In the genomic region with DNA sequence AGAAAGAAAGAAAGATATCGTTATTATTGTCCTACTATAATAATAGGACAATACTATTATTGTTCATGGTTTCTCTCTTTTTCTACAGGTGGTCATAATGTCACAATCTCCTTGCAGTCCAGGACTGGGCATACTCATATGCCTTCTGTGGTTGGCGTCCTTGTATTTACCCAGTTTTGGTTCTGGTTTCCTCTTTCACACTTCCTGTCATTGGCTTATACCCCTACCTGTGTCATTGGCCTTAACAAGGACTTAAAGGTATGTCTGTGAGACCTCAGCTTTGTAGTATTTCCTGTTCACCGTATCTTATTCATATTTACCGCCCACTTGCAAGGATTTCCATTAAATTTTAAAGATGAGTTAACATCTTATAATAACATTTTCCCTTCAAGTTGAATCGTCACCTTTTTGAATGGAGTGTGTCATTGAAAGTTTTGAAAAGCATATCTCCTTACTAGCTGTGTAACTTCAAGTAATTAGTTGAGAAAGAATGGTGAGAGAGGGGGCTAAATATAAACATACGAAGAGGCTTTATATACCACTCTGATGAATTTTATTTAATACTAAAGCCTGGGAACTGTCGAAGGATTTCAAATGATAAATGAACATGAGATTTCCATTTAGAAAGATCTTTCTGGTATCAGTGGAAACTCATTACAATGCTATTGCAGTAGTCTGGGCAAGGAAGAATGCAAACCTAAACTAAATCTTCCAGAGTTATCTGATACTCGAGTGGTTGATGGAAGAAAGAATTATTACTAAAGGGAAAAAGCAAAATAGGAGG, we compare ENCODE assay signal across 11 cellular contexts. TPM values are rescaled to one million over a fixed set of nuclear protein-coding genes. Genes with fewer than 3 reads are reported as not detected.
DNase-seq lines count a peak whose midpoint lies in the region; ATAC-seq, FAIRE-seq and TF ChIP-seq lines count a peak whose summit lies in the region.
"Had no signal": no experiment of that assay in that cellular context is flagged by ENCODE, and none has a peak within 500 bp of the region (broad histone marks: within the 10 kb centered on the region; RNA-seq: fewer than 3 reads in every experiment).

No MANE protein-coding gene starts in this region.

- DNase-seq in Calu3 (no peak), ascending aorta (ENCODE audit: low spot score in 2 of 2) (no peak), trophoblast cell (no peak), pancreas (no peak), NCI-H2171 (lab: John Stamatoyannopoulos, UW) (no peak), cortex of kidney (lab: John Stamatoyannopoulos, UW) (no peak)
- DNase-seq: DND-41 had no signal

- H3K9me3 ChIP-seq in ascending aorta (no peaks in the 10 kb centered on the region), trophoblast cell (ENCODE audit: insufficient read depth, low read depth, low read length) (no peaks in the 10 kb centered on the region), pancreas (no peaks in the 10 kb centered on the region)

- CTCF ChIA-PET in Calu3 (lab: Charles Lee): no interaction called here

- H3K4me2 ChIP-seq in trophoblast cell (ENCODE audit: low read length): no peak overlapping the region

- H3K14ac ChIP-seq in trophoblast cell (ENCODE audit: low read length): no peak overlapping the region

- no peak overlapping the region for H2AK5ac ChIP-seq in trophoblast cell (ENCODE audit: low read length)

- H3K9ac ChIP-seq in trophoblast cell (ENCODE audit: low read length): no peak overlapping the region

- H2BK120ac ChIP-seq in trophoblast cell (ENCODE audit: insufficient read depth, low read length, poor library complexity): no peak overlapping the region

- no peak for TF ChIP-seq CTCF in Calu3 (IDR thresholded peaks at IDR 0.05; ENCODE audit: unreplicated experiment)
- TF ChIP-seq CTCF in ascending aorta (IDR thresholded peaks at IDR 0.05): no peak
- TF ChIP-seq CTCF in pancreas (IDR thresholded peaks at IDR 0.05): no peak

- no peak overlapping the region for H4K91ac ChIP-seq in trophoblast cell (ENCODE audit: low read depth, low read length)

- intact Hi-C loops in Calu3 (cut with micrococcal nuclease; ENCODE audit: unreplicated experiment) (no loop called here), ascending aorta (cut with DNase I) (loop anchor here (2.0 kb wide), 1 partner anchor 29 kb away; no protein-coding TSS in a partner anchor), pancreas (cut with DNase I) (no loop called here)

- no peaks in the 10 kb centered on the region for H3K79me2 ChIP-seq in trophoblast cell (ENCODE audit: control insufficient read depth, insufficient read depth, low read length, poor library complexity)

- no peaks in the 10 kb centered on the region for H3K27me3 Mint-ChIP-seq in Calu3 (ENCODE audit: unreplicated experiment)

- peaks cover 26% of the 10 kb centered on the region for H3K4me1 Mint-ChIP-seq in Calu3 (ENCODE audit: low read depth, unreplicated experiment)

- H3K79me1 ChIP-seq in trophoblast cell (ENCODE audit: low read length): no peaks in the 10 kb centered on the region

- H2BK5ac ChIP-seq in trophoblast cell (ENCODE audit: low read depth, low read length, poor library complexity): no peak overlapping the region

- H3K18ac ChIP-seq in trophoblast cell (ENCODE audit: low read length): no peak overlapping the region

- no peak overlapping the region for H4K8ac ChIP-seq in trophoblast cell (ENCODE audit: low read depth, low read length)

- FAIRE-seq in pancreas (lab: Jason Lieb, UNC): no peak

- no CpG with 5 or more reads among the region's 8 CpGs for WGBS in trophoblast cell (ENCODE audit: extremely low coverage, insufficient coverage, insufficient read length)
- WGBS in pancreas, 2 donors: 83 to 89% methylated on average over 8 of the region's 8 CpGs

- peak overlapping the region; percentile 43 for H3K4me3 Mint-ChIP-seq in Calu3 (ENCODE audit: low read depth, unreplicated experiment)

- no peak overlapping the region for H3K23ac ChIP-seq in trophoblast cell (ENCODE audit: low read length)

- ATAC-seq in HG03159 (IDR thresholded peaks at IDR 0.05; ENCODE audit: unreplicated experiment) (peak; percentile 83), pancreas (no peak), GM19397 (IDR thresholded peaks at IDR 0.05; ENCODE audit: unreplicated experiment) (no peak)

- no peak overlapping the region for H3K4ac ChIP-seq in trophoblast cell (ENCODE audit: low read depth, low read length)

- no TSS peak for BruUV-seq in Calu3 (replicated peaks; lab: Mats Ljungman, UMichigan)

- no peak overlapping the region for H3K4me3 ChIP-seq in ascending aorta
- no peak overlapping the region for H3K4me3 ChIP-seq in trophoblast cell (ENCODE audit: low read depth, low read length)
- H3K4me3 ChIP-seq in pancreas: no peak overlapping the region
- H3K4me3 ChIP-seq: cardiac muscle cell had no signal

- H3K27ac ChIP-seq in ascending aorta (peak overlapping the region; percentile 55 to 85), trophoblast cell (ENCODE audit: low read depth, low read length) (peak overlapping the region; percentile 47), pancreas (peak overlapping the region in 2 of 4 donors; percentile 9 to 14)
- H3K27ac ChIP-seq: cardiac muscle cell had no signal

- H3K36me3 ChIP-seq in ascending aorta (peaks cover 8 to 11% of the 10 kb centered on the region in 2 donors), trophoblast cell (ENCODE audit: control insufficient read depth in 1 of 2, insufficient read depth in 2 of 2, low read length in 2 of 2) (peaks cover 7 to 9% of the 10 kb centered on the region in 2 experiments), pancreas (peaks cover 0 to 4% (median 0%) of the 10 kb centered on the region in 3 donors)

- no peak overlapping the region for H2AFZ ChIP-seq in trophoblast cell (ENCODE audit: insufficient read depth, low read length, poor library complexity)

- H2BK12ac ChIP-seq in trophoblast cell (ENCODE audit: low read length): no peak overlapping the region

- peaks cover 43% of the 10 kb centered on the region for H3K36me3 Mint-ChIP-seq in Calu3 (ENCODE audit: insufficient read depth, unreplicated experiment)

- H3K27me3 ChIP-seq in ascending aorta (no peaks in the 10 kb centered on the region), trophoblast cell (ENCODE audit: insufficient read depth, low read length) (no peaks in the 10 kb centered on the region), pancreas (no peaks in the 10 kb centered on the region)
- H3K27me3 ChIP-seq: cardiac muscle cell had no signal

- H3K4me1 ChIP-seq in ascending aorta: peaks cover 7 to 24% of the 10 kb centered on the region in 2 donors
- H3K4me1 ChIP-seq in trophoblast cell (ENCODE audit: control insufficient read depth in 1 of 2, insufficient read depth in 2 of 2, low read length in 2 of 2): peaks cover 1 to 2% of the 10 kb centered on the region in 2 experiments
- no peaks in the 10 kb centered on the region for H3K4me1 ChIP-seq in pancreas

- H3K9me3 Mint-ChIP-seq in Calu3 (ENCODE audit: low read depth, unreplicated experiment): no peaks in the 10 kb centered on the region

- H4K12ac ChIP-seq in trophoblast cell (ENCODE audit: low read depth, low read length): no peak overlapping the region

- peak overlapping the region; percentile 93 for H3K27ac Mint-ChIP-seq in Calu3 (ENCODE audit: unreplicated experiment)

RNA-seq across cellular contexts. Expression of gene HTR2B, which starts 36.6 kb away (rescaled TPM):
- not detected in 2 replicates for total RNA-seq in Calu3 (2022)
- total RNA-seq in ascending aorta: 0.75 TPM
- polyA plus RNA-seq in trophoblast cell (2013): not detected in 2 replicates
- total RNA-seq in pancreas: under 1 TPM in 5 of 6 donors, not detected in 1; 0.08 to 0.78 (median 0.19) TPM
- under 1 TPM; 0.09 to 0.11 TPM for polyA plus RNA-seq in pancreas
- total RNA-seq: cardiac muscle cell, NCI-H460 had no signal
- polyA plus RNA-seq: cardiac muscle cell had no signal

RNA-seq across cellular contexts. Expression of gene ARMC9, which starts 37.0 kb away (rescaled TPM):
- total RNA-seq in Calu3 (2022): 12.8 and 13.6 TPM in 2 replicates
- 3.3 TPM for total RNA-seq in ascending aorta
- 11.6 and 12.5 TPM in 2 replicates for polyA plus RNA-seq in trophoblast cell (2013)
- 10 to 100 TPM in 1 of 6 donors, 1 to 10 TPM in 5; 5.8 to 15.0 (median 8.9) TPM for total RNA-seq in pancreas
- 1 to 10 TPM; 3.7 to 7.6 TPM for polyA plus RNA-seq in pancreas
